3 cellular contexts compared by ENCODE assay signal in genomic region chr9:97000139-97000787, GRCh38. TPM values are rescaled to one million over a fixed set of nuclear protein-coding genes. Genes with fewer than 3 reads are reported as not detected.
"Had no signal": no experiment of that assay in that cellular context is flagged by ENCODE, and none has a peak within 500 bp of the region (broad histone marks: within the 10 kb centered on the region; RNA-seq: fewer than 3 reads in every experiment).

No MANE protein-coding gene starts in this region.

RNA-seq across cellular contexts. Expression of gene CTSV, which starts 38.7 kb away (rescaled TPM):
- total RNA-seq: cardiac septum, esophagus muscularis mucosa, posterior vena cava had no signal
